Comparison of ENCODE assay signal across 29 cellular contexts in genomic region chr7:95658676-95659075, GRCh38.
"Had no signal": no experiment of that assay in that cellular context is flagged by ENCODE, and none has a peak within 500 bp of the region (broad histone marks: within the 10 kb centered on the region; RNA-seq: fewer than 3 reads in every experiment).

No MANE protein-coding gene starts in this region.

- H3K4me1 Mint-ChIP-seq: activated T-helper 17 cell treated with anti-CD3 and anti-CD28 coated beads, Interleukin-2, amount 50 U/mL, for 72 hours; endodermal cell had no signal

- DNase-seq: activated CD4-positive, alpha-beta T cell treated with anti-CD3 and anti-CD28 coated beads for 48 hours; activated CD4-positive, alpha-beta T cell treated with anti-CD3 and anti-CD28 coated beads, Interleukin-2, amount 50 U/mL, for 48 hours; activated CD8-positive, alpha-beta memory T cell treated with anti-CD3 and anti-CD28 coated beads, Interleukin-2, amount 50 U/mL, for 48 hours; activated gamma-delta T cell treated with Interleukin-2 at 50 U/mL for 16 hours; activated naive CD4-positive, alpha-beta T cell treated with anti-CD3 and anti-CD28 coated beads, Interleukin-2, amount 50 U/mL, for 16 hours; activated T-cell treated with anti-CD3 and anti-CD28 coated beads, Interleukin-2, amount 50 U/mL, for 24 hours; amniotic stem cell; brain microvascular endothelial cell; endodermal cell; foreskin fibroblast; heart left ventricle; kidney glomerular epithelial cell; lower lobe of right lung; mesenchymal stem cell; posterior cingulate gyrus; right lobe of liver; stimulated activated CD4-positive, alpha-beta T cell treated with anti-CD3 and anti-CD28 coated beads, Interleukin-12 subunit alpha, Interleukin-12 subunit beta, amount 100 ng/mL, for 4 hours; stimulated activated CD4-positive, alpha-beta T cell treated with anti-CD3 and anti-CD28 coated beads, Interleukin-4, amount 100 ng/mL, for 1 hour; stimulated activated naive CD8-positive, alpha-beta T cell treated with anti-CD3 and anti-CD28 coated beads, Interleukin-15, Interleukin-2, amounts not matched to agents 100 U/mL and 50 U/mL, for 24 hours; T-helper 9 cell; uterus had no signal

- H3K9me3 ChIP-seq: right lobe of liver, uterus had no signal

- H3K36me3 Mint-ChIP-seq: type B pancreatic cell had no signal

- H3K27me3 ChIP-seq: brain microvascular endothelial cell, heart left ventricle, left lung, right lobe of liver, uterus had no signal

- ATAC-seq: activated CD4-positive, CD25-positive, alpha-beta regulatory T cell treated with anti-CD3 and anti-CD28 coated beads, Interleukin-2, amount 50 U/mL, for 24 hours; activated T-helper 17 cell treated with anti-CD3 and anti-CD28 coated beads, Interleukin-2, amount 50 U/mL, for 72 hours; esophagus mucosa; left lung; lower lobe of right lung; natural killer cell treated with Interleukin-12 subunit alpha and Interleukin-12 subunit beta and Interleukin-15 and Interleukin-18, amount 100 ng/mL, for 72 hours; stimulated activated naive CD8-positive, alpha-beta T cell treated with anti-CD3 and anti-CD28 coated beads, Interleukin-15, Interleukin-2, amounts not matched to agents 100 U/mL and 50 U/mL, for 24 hours had no signal

- H3K36me3 ChIP-seq: brain microvascular endothelial cell, heart left ventricle, left lung, lower lobe of right lung, right lobe of liver, thoracic aorta, uterus had no signal

- H3K27me3 Mint-ChIP-seq: activated T-cell treated with anti-CD3 and anti-CD28 coated beads, Interleukin-2, amount 50 U/mL, for 24 hours; type B pancreatic cell had no signal

- H3K4me3 Mint-ChIP-seq: activated T-cell treated with anti-CD3 and anti-CD28 coated beads, Interleukin-2, amount 50 U/mL, for 24 hours; activated T-helper 17 cell treated with anti-CD3 and anti-CD28 coated beads, Interleukin-2, amount 50 U/mL, for 72 hours; endodermal cell; natural killer cell treated with Interleukin-12 subunit alpha and Interleukin-12 subunit beta and Interleukin-15 and Interleukin-18, amount 100 ng/mL, for 72 hours; T-helper 1 cell treated with Interleukin-12 subunit alpha and Interleukin-12 subunit beta and Interleukin-4 antibody, amounts not matched to agents 30 μg/mL and 1 μg/mL, for 36 hours; type B pancreatic cell had no signal

- H3K4me1 ChIP-seq: left lung, lower lobe of right lung, right lobe of liver, uterus had no signal

- H3K27ac ChIP-seq: brain microvascular endothelial cell, left lung, lower lobe of right lung, right lobe of liver, thoracic aorta, uterus had no signal

- H3K4me3 ChIP-seq: heart left ventricle, left lung, lower lobe of right lung, right lobe of liver, thoracic aorta, uterus had no signal

- H3K27ac Mint-ChIP-seq: activated T-cell treated with anti-CD3 and anti-CD28 coated beads, Interleukin-2, amount 50 U/mL, for 24 hours; activated T-helper 17 cell treated with anti-CD3 and anti-CD28 coated beads, Interleukin-2, amount 50 U/mL, for 72 hours; endodermal cell; natural killer cell treated with Interleukin-12 subunit alpha and Interleukin-12 subunit beta and Interleukin-15 and Interleukin-18, amount 100 ng/mL, for 72 hours; T-helper 1 cell treated with Interleukin-12 subunit alpha and Interleukin-12 subunit beta and Interleukin-4 antibody, amounts not matched to agents 30 μg/mL and 1 μg/mL, for 36 hours; type B pancreatic cell had no signal
